ENCODE assay signal across 9 cellular contexts in genomic region chr19:57282011-57282636, GRCh38. TPM values are rescaled to one million over a fixed set of nuclear protein-coding genes. Genes with fewer than 3 reads are reported as not detected.
A peak's percentile ranks its signal among the peaks of the same experiment; 100 is the strongest.
DNase-seq lines count a peak whose midpoint lies in the region; ATAC-seq and TF ChIP-seq lines count a peak whose summit lies in the region.
"Had no signal": no experiment of that assay in that cellular context is flagged by ENCODE, and none has a peak within 500 bp of the region (broad histone marks: within the 10 kb centered on the region; RNA-seq: fewer than 3 reads in every experiment).

No MANE protein-coding gene starts in this region.

- H3K9me3 ChIP-seq in endocrine pancreas (ENCODE audit: control insufficient read depth, low read length) (no peaks in the 10 kb centered on the region), psoas muscle (no peaks in the 10 kb centered on the region)

- intact Hi-C loops in psoas muscle (cut with DNase I), result loop anchor here in 1 of 2 donors (5.0 kb wide), 1 partner anchor 35 kb away; no protein-coding TSS in a partner anchor

- peak overlapping the region; percentile 63 for H3K9ac ChIP-seq in endocrine pancreas (ENCODE audit: control insufficient read depth, insufficient read depth, low read length)

- H3K36me3 ChIP-seq in endocrine pancreas (ENCODE audit: control insufficient read depth, insufficient read depth, low read length) (peaks cover 14% of the 10 kb centered on the region), psoas muscle (ENCODE audit: insufficient read depth in 1 of 2, low read depth in 1 of 2) (peaks cover 11 to 42% of the 10 kb centered on the region in 2 donors)

- H3K4me1 ChIP-seq in endocrine pancreas (ENCODE audit: control insufficient read depth, insufficient read depth, low read length), result no peaks in the 10 kb centered on the region
- peaks cover 36% of the 10 kb centered on the region for H3K4me1 ChIP-seq in psoas muscle

- ATAC-seq in psoas muscle (no peak), HG03571 (IDR thresholded peaks at IDR 0.05; ENCODE audit: unreplicated experiment) (no peak), GM21447 (IDR thresholded peaks at IDR 0.05; ENCODE audit: unreplicated experiment) (no peak)
- ATAC-seq in activated CD4-positive, CD25-positive, alpha-beta regulatory T cell treated with anti-CD3 and anti-CD28 coated beads, Interleukin-2, amount 50 U/mL, for 24 hours, result no peak

- TF ChIP-seq CTCF in GM12875 (IDR thresholded peaks at IDR 0.05; ENCODE audit: borderline replicate concordance, insufficient read depth, low read depth, low read length), result no peak
- no peak for TF ChIP-seq CTCF in NB4 (IDR thresholded peaks at IDR 0.05; ENCODE audit: low read depth, low read length)
- TF ChIP-seq CTCF in psoas muscle (IDR thresholded peaks at IDR 0.05), result no peak

- no peak for TF ChIP-seq POLR2A in NB4 (IDR thresholded peaks at IDR 0.05; ENCODE audit: extremely low read depth, insufficient read length)

- peak overlapping the region; percentile 99 for H3K27ac ChIP-seq in psoas muscle

- DNase-seq in NB4 (ENCODE audit: low read depth), result no peak
- DNase-seq in psoas muscle, result no peak
- DNase-seq in AG20443 (ENCODE audit: low spot score), result no peak
- DNase-seq: KG1 had no signal

- H3K27me3 ChIP-seq in endocrine pancreas (ENCODE audit: control insufficient read depth, insufficient read depth, low read length) (no peaks in the 10 kb centered on the region), psoas muscle (ENCODE audit: insufficient read depth in 3 of 3, low read length in 2 of 3) (no peaks in the 10 kb centered on the region)

- peak overlapping the region; percentile 70 for H3K4me3 ChIP-seq in GM12875 (ENCODE audit: low read depth, low read length)
- H3K4me3 ChIP-seq in NB4 (ENCODE audit: low read depth, low read length), result peak overlapping the region; percentile 87
- peak overlapping the region; percentile 84 for H3K4me3 ChIP-seq in endocrine pancreas (ENCODE audit: control insufficient read depth, insufficient read depth, low read length)
- peak overlapping the region; percentile 86 for H3K4me3 ChIP-seq in psoas muscle

- 68 to 74% (median 74%) methylated on average over 5 of the region's 5 CpGs for WGBS in psoas muscle, 3 donors

RNA-seq across cellular contexts. Expression of gene ZNF460, which starts 1.8 kb away (rescaled TPM):
- 10 to 100 TPM; 30.1 to 54.0 (median 38.1) TPM for total RNA-seq in psoas muscle
- 1 to 10 TPM; 1.0 to 7.0 (median 1.1) TPM for polyA plus RNA-seq in psoas muscle

RNA-seq across cellular contexts. Expression of gene ZNF543, which starts 38.1 kb away (rescaled TPM):
- total RNA-seq in psoas muscle, result 1 to 10 TPM; 6.7 to 6.8 (median 6.7) TPM
- polyA plus RNA-seq in psoas muscle, result 1 to 10 TPM; 1.0 to 3.9 (median 2.0) TPM

RNA-seq across cellular contexts. Expression of gene ZNF805, which starts 41.7 kb away (rescaled TPM):
- total RNA-seq in psoas muscle, result 10 to 100 TPM; 10.3 to 16.4 (median 12.7) TPM
- 1 to 10 TPM; 1.2 to 5.2 (median 1.2) TPM for polyA plus RNA-seq in psoas muscle

RNA-seq across cellular contexts. Expression of gene AURKC, which starts 51.3 kb away (rescaled TPM):
- total RNA-seq in psoas muscle, result 1 to 10 TPM in 2 of 4 donors, under 1 TPM in 1, not detected in 1; 0.37 to 2.1 (median 1.9) TPM
- polyA plus RNA-seq in psoas muscle, result 1 to 10 TPM in 1 of 3 donors, under 1 TPM in 2; 0.55 to 1.3 (median 0.70) TPM
